9 cellular contexts compared by ENCODE assay signal in the genomic region with DNA sequence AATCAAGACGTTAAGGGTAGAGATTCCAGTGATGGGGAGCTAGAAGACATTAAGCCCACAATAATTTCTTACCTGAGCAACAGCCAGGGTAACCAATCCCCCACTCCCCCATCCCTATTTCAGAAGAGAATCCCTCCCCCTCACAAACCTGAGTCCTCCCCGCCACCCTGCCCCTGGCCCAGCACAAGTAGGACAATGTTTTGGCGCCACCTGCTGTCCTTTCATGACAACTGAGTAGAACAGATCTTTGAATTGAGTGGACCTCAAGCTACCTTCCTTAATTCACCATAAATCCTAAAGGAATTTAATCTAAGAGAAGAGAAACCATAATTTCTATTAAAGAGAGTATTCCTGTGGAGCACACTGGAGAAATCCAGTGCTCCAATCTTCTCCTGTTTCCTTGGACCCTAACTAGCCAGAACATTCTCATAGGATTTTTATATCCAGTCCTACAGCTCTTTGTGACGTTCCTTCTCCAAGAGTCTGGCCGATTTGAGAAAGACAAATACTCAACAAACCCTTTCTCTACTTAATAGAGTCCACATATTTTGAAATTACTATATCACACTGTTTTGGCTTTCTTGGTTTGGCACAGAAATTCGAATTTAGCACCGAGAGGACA. TPM values are rescaled to one million over a fixed set of nuclear protein-coding genes. Genes with fewer than 3 reads are reported as not detected.
DNase-seq lines count a peak whose midpoint lies in the region; ATAC-seq, FAIRE-seq and TF ChIP-seq lines count a peak whose summit lies in the region.
"Had no signal": no experiment of that assay in that cellular context is flagged by ENCODE, and none has a peak within 500 bp of the region (broad histone marks: within the 10 kb centered on the region; RNA-seq: fewer than 3 reads in every experiment).

No MANE protein-coding gene starts in this region.

- no peak for FAIRE-seq in A549 (lab: Jason Lieb, UNC)

- no peak overlapping the region for H3K4me3 ChIP-seq in A549
- H3K4me3 ChIP-seq in GM12865 (ENCODE audit: low read depth, low read length): no peak overlapping the region
- H3K4me3 ChIP-seq in esophagus squamous epithelium: no peak overlapping the region
- H3K4me3 ChIP-seq in suprapubic skin: no peak overlapping the region
- H3K4me3 ChIP-seq: skin epidermis had no signal

- H3K27me3 Mint-ChIP-seq in nephron (ENCODE audit: low read depth): peaks cover 6% of the 10 kb centered on the region

- H3K4me3 Mint-ChIP-seq in nephron: no peak overlapping the region

- peak; percentile 83 for TF ChIP-seq CTCF in A549 (IDR thresholded peaks at IDR 0.05)
- peak; percentile 64 for TF ChIP-seq CTCF in GM12865 (IDR thresholded peaks at IDR 0.05; ENCODE audit: insufficient read depth, low read depth, low read length, missing control alignments)
- peak; percentile 48 to 70 (median 58) for TF ChIP-seq CTCF in esophagus squamous epithelium (IDR thresholded peaks at IDR 0.05)
- peak; percentile 69 to 77 (median 74) for TF ChIP-seq CTCF in nephron (IDR thresholded peaks at IDR 0.05; ENCODE audit: unreplicated experiment in 3 of 3)
- TF ChIP-seq CTCF in suprapubic skin (IDR thresholded peaks at IDR 0.05): peak; percentile 47 to 60

- peaks cover 3% of the 10 kb centered on the region for H3K4me1 Mint-ChIP-seq in nephron

- ATAC-seq in A549: peak; percentile 83 to 96

- no peak for TF ChIP-seq POLR2A in A549 (IDR thresholded peaks at IDR 0.05; ENCODE audit: low read length)
- TF ChIP-seq POLR2A in esophagus squamous epithelium (IDR thresholded peaks at IDR 0.05): no peak
- no peak for TF ChIP-seq POLR2A in suprapubic skin (IDR thresholded peaks at IDR 0.05)

- no peaks in the 10 kb centered on the region for H3K9me3 Mint-ChIP-seq in nephron

- no peaks in the 10 kb centered on the region for H3K36me3 Mint-ChIP-seq in nephron (ENCODE audit: low read depth)

- H3K36me3 ChIP-seq in esophagus squamous epithelium: no peaks in the 10 kb centered on the region
- peaks cover 3% of the 10 kb centered on the region for H3K36me3 ChIP-seq in suprapubic skin

- H3K27ac ChIP-seq in A549 (no peak overlapping the region), esophagus squamous epithelium (no peak overlapping the region), suprapubic skin (no peak overlapping the region)
- H3K27ac ChIP-seq: skin epidermis had no signal

- 56% methylated on average over 7 of the region's 7 CpGs for WGBS in A549 (ENCODE audit: missing lambda C conversion rate)
- 49 to 62% methylated on average over 6 to 7 of the region's 7 CpGs for WGBS in esophagus squamous epithelium, 2 donors
- 58% methylated on average over 7 of the region's 7 CpGs for WGBS in suprapubic skin

- POLR2A ChIA-PET in A549 (lab: Yijun Ruan, JAX): no interaction called here

- CTCF ChIA-PET in A549 (lab: Yijun Ruan, JAX): interaction anchor here (0.6 to 12.0 kb wide), 51 partner anchors 8 to 243 kb away, joined by 3 to 173 read pairs (median 7); a partner anchor contains a TSS

- H3K27me3 ChIP-seq in esophagus squamous epithelium (no peaks in the 10 kb centered on the region), suprapubic skin (no peaks in the 10 kb centered on the region)

- TF ChIP-seq RAD21 in A549 (conservative IDR thresholded peaks at IDR 0.05 in 1 of 2, IDR thresholded peaks at IDR 0.05 in 1 of 2): peak; percentile 81 to 84

- H3K4me1 ChIP-seq in A549: peaks cover 7% of the 10 kb centered on the region
- H3K4me1 ChIP-seq in esophagus squamous epithelium: peaks cover 0 to 37% (median 10%) of the 10 kb centered on the region in 3 donors
- H3K4me1 ChIP-seq in suprapubic skin: peaks cover 27% of the 10 kb centered on the region

- H3K9me3 ChIP-seq in A549: no peaks in the 10 kb centered on the region
- H3K9me3 ChIP-seq in esophagus squamous epithelium: no peaks in the 10 kb centered on the region
- no peaks in the 10 kb centered on the region for H3K9me3 ChIP-seq in suprapubic skin

- intact Hi-C loops in esophagus squamous epithelium (cut with DNase I): no loop called here

- H3K27ac Mint-ChIP-seq in nephron: no peak overlapping the region

- H3K4me2 ChIP-seq in A549: no peak overlapping the region

- TF ChIP-seq EP300 in A549 (IDR thresholded peaks at IDR 0.05) (no peak), suprapubic skin (IDR thresholded peaks at IDR 0.05) (no peak)

- DNase-seq in A549 (ENCODE audit: low read depth in 1 of 2, low spot score in 1 of 2): peak; percentile 45 to 62
- DNase-seq in GM12865 (ENCODE audit: low read depth): peak; percentile 62
- DNase-seq in NCI-H748 (lab: John Stamatoyannopoulos, UW; ENCODE audit: unreplicated experiment): peak; percentile 57
- peak; percentile 55 for DNase-seq in activated T-cell treated with anti-CD3 and anti-CD28 coated beads for 1 hour (ENCODE audit: low read depth)
- DNase-seq in esophagus squamous epithelium (lab: John Stamatoyannopoulos, UW): no peak
- DNase-seq in suprapubic skin (ENCODE audit: low spot score in 2 of 2): peak in 1 of 2 donors; percentile 79
- no peak for DNase-seq in ureter (ENCODE audit: low spot score)

TF ChIP-seq in A549, 52 proteins besides CTCF, POLR2A, EP300 and RAD21:
- peak; percentile 86 for TF ChIP-seq SMC3 (IDR thresholded peaks at IDR 0.05)
- TF ChIP-seq ZNF302 (CRISPR knock-in tag; IDR thresholded peaks at IDR 0.05): no peak
- no peak for TF ChIP-seq RCOR1 (IDR thresholded peaks at IDR 0.05; ENCODE audit: low read depth, low read length)
TF ChIP-seq in A549: peak in this region for 1.

RNA-seq across cellular contexts. Expression of a gene that starts 41.1 kb away (rescaled TPM):
- polyA plus RNA-seq in A549 (2011; rRNA removed) (31.8 and 34.7 TPM in 2 replicates), A549 (2017; fragmentation: RNase III; extraction: RNeasy Plus Mini Kit Qiagen cat#74134 plus additional on column Dnase treatment) (18.5 to 19.1 TPM (median 18.8 TPM) in 3 replicates)
- polyA plus RNA-seq in A549 (2012; cell fraction: cytosol; rRNA removed): 16.2 and 22.3 TPM in 2 replicates
- polyA plus RNA-seq in A549 (2012; cell fraction: nucleus; rRNA removed): 7.5 and 9.9 TPM in 2 replicates
- 39.6 and 56.0 TPM in 2 replicates for polyA minus RNA-seq in A549 (2011; rRNA and poly(A)+ RNA removed)
- total RNA-seq in esophagus squamous epithelium (10 to 100 TPM in 2 of 4 donors, 1 to 10 TPM in 2; 6.3 to 14.3 (median 9.7) TPM), suprapubic skin (10 to 100 TPM; 15.7 to 19.2 (median 18.3) TPM), ureter (13.9 TPM)

RNA-seq across cellular contexts. Expression of a gene that starts 50.3 kb away (rescaled TPM):
- polyA plus RNA-seq in A549 (2011; rRNA removed) (0.39 and 0.66 TPM in 2 replicates), A549 (2017; fragmentation: RNase III; extraction: RNeasy Plus Mini Kit Qiagen cat#74134 plus additional on column Dnase treatment) (0.80 to 0.90 TPM (median 0.83 TPM) in 3 replicates)
- 0.17 and 0.23 TPM in 2 replicates for polyA plus RNA-seq in A549 (2012; cell fraction: cytosol; rRNA removed)
- 2.7 and 3.2 TPM in 2 replicates for polyA plus RNA-seq in A549 (2012; cell fraction: nucleus; rRNA removed)
- 1.1 TPM in 2 replicates for polyA minus RNA-seq in A549 (2011; rRNA and poly(A)+ RNA removed)
- total RNA-seq in esophagus squamous epithelium (1 to 10 TPM in 2 of 4 donors, under 1 TPM in 2; 0.82 to 1.7 (median 1.3) TPM), suprapubic skin (10 to 100 TPM in 1 of 4 donors, 1 to 10 TPM in 3; 2.4 to 12.6 (median 3.2) TPM), ureter (1.6 TPM)

RNA-seq across cellular contexts. Expression of a gene that starts 57.2 kb away (rescaled TPM):
- polyA plus RNA-seq in A549 (2011; rRNA removed) (22.1 and 27.6 TPM in 2 replicates), A549 (2017; fragmentation: RNase III; extraction: RNeasy Plus Mini Kit Qiagen cat#74134 plus additional on column Dnase treatment) (22.4 to 24.0 TPM (median 23.6 TPM) in 3 replicates)
- 41.0 and 41.2 TPM in 2 replicates for polyA plus RNA-seq in A549 (2012; cell fraction: cytosol; rRNA removed)
- 83.3 and 89.3 TPM in 2 replicates for polyA plus RNA-seq in A549 (2012; cell fraction: nucleus; rRNA removed)
- polyA minus RNA-seq in A549 (2011; rRNA and poly(A)+ RNA removed): 12.2 and 14.7 TPM in 2 replicates
- total RNA-seq in esophagus squamous epithelium (10 to 100 TPM; 35.3 to 49.8 (median 42.0) TPM), suprapubic skin (10 to 100 TPM; 44.9 to 70.3 (median 53.0) TPM), ureter (56.4 TPM)

RNA-seq across cellular contexts. Expression of a gene that starts 58.5 kb away (rescaled TPM):
- polyA plus RNA-seq in A549 (2011; rRNA removed): 67.5 and 83.2 TPM in 2 replicates
- polyA plus RNA-seq in A549 (2012; cell fraction: cytosol; rRNA removed): 48.2 and 58.2 TPM in 2 replicates
- 60.7 and 75.4 TPM in 2 replicates for polyA plus RNA-seq in A549 (2012; cell fraction: nucleus; rRNA removed)
- polyA plus RNA-seq in A549 (2017; fragmentation: RNase III; extraction: RNeasy Plus Mini Kit Qiagen cat#74134 plus additional on column Dnase treatment): 42.7 to 53.3 TPM (median 52.8 TPM) in 3 replicates
- polyA minus RNA-seq in A549 (2011; rRNA and poly(A)+ RNA removed): 105 and 129 TPM in 2 replicates
- 10 to 100 TPM; 31.0 to 58.7 (median 41.8) TPM for total RNA-seq in esophagus squamous epithelium
- 100 to 1,000 TPM in 2 of 4 donors, 10 to 100 TPM in 2; 61.0 to 106 (median 91.9) TPM for total RNA-seq in suprapubic skin
- total RNA-seq in ureter: 79.6 TPM

RNA-seq across cellular contexts. Expression of a gene that starts 58.8 kb away (rescaled TPM):
- polyA plus RNA-seq in A549 (2011; rRNA removed): not detected in 2 replicates
- polyA plus RNA-seq in A549 (2012; cell fraction: cytosol; rRNA removed): 0.09 and 0.11 TPM in 2 replicates
- polyA plus RNA-seq in A549 (2012; cell fraction: nucleus; rRNA removed): 0.50 and 0.58 TPM in 2 replicates
- 0.08 to 0.13 TPM (median 0.10 TPM) in 3 replicates for polyA plus RNA-seq in A549 (2017; fragmentation: RNase III; extraction: RNeasy Plus Mini Kit Qiagen cat#74134 plus additional on column Dnase treatment)
- polyA minus RNA-seq in A549 (2011; rRNA and poly(A)+ RNA removed): 0.12 TPM in 1 of 2 replicates, not detected in the other
- total RNA-seq in esophagus squamous epithelium: under 1 TPM in 1 of 4 donors, not detected in 3; 0.38 TPM
- under 1 TPM in 2 of 4 donors, not detected in 2; 0.23 to 0.30 TPM for total RNA-seq in suprapubic skin
- not detected for total RNA-seq in ureter

Comparison
In these comparisons a context has a peak if more than half of its experiments do, and no peak if none do; other contexts are left out.
1. DNase-seq: peak in A549 (2 of 2), GM12865 (single experiment), NCI-H748 (single experiment) and activated T-cell treated with anti-CD3 and anti-CD28 coated beads for 1 hour (single experiment); none in esophagus squamous epithelium (single experiment) and ureter (single experiment).
2. Peak in every context shown above with its lines, with median percentiles within 50 percentile points of each other: CTCF ChIP-seq.